In the genomic region with DNA sequence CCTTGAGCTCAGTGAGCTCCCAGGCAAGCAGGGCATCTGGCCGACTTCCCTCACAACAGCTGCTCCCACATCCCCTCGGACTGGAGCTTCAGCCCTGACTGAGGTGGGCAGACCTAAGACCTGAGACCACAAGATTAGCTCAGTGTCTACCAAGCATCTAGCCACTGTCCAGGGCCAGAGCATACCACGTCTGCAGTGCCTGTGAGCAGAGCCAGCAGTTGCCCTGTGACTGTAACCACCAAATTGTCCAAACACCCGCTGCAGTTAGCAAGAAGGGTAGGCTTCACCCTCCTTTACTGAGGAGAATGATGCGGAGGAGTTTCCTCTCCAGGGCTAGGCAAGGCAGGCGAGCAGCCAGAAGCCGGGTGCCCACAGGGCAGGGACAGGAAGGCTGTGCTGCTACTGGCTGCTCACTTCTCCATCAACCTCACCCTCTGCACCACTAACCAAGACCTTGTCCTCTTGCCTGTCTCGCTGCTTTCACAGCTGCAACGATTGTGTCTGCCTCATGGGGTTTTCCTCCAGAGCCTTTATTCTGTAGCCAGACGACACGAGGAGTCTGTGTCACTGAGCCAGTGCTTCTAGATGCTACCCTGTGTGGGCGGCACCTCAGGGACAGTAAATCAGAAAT, we compare ENCODE assay signal across 8 cellular contexts. TPM values are rescaled to one million over a fixed set of nuclear protein-coding genes. Genes with fewer than 3 reads are reported as not detected.
DNase-seq lines count a peak whose midpoint lies in the region; ATAC-seq and TF ChIP-seq lines count a peak whose summit lies in the region.

No MANE protein-coding gene starts in this region.

- DNase-seq in AML-193 (lab: John Stamatoyannopoulos, UW) (peak; percentile 82 to 86), NB4 (ENCODE audit: low read depth) (peak; percentile 96), natural killer cell (no peak), NCI-H526 treated with DMSO at 0.1 percent for 48 hours (lab: John Stamatoyannopoulos, UW) (no peak), SHP77 treated with DMSO at 0.1 percent for 48 hours (lab: John Stamatoyannopoulos, UW) (no peak), colonic mucosa (no peak)
- peak; percentile 76 for DNase-seq in activated effector memory CD4-positive, alpha-beta T cell treated with anti-CD3 and anti-CD28 coated beads, Interleukin-2, amount 50 U/mL, for 16 hours

- H3K4me3 Mint-ChIP-seq in natural killer cell: no peak overlapping the region

- H3K4me1 ChIP-seq in colonic mucosa: no peaks in the 10 kb centered on the region

- H3K4me1 Mint-ChIP-seq in natural killer cell: peaks cover 23 to 26% of the 10 kb centered on the region in 2 donors

- TF ChIP-seq CTCF in NB4 (IDR thresholded peaks at IDR 0.05; ENCODE audit: low read depth, low read length) (no peak), natural killer cell (IDR thresholded peaks at IDR 0.05) (no peak), colonic mucosa (IDR thresholded peaks at IDR 0.05) (no peak)

- peaks cover 24% of the 10 kb centered on the region for H3K36me3 ChIP-seq in colonic mucosa

- H3K4me3 ChIP-seq in NB4 (ENCODE audit: low read depth, low read length) (no peak overlapping the region), colonic mucosa (no peak overlapping the region)

- no peak for TF ChIP-seq POLR2A in NB4 (IDR thresholded peaks at IDR 0.05; ENCODE audit: extremely low read depth, insufficient read length)

- peak; percentile 75 to 86 (median 81) for ATAC-seq in natural killer cell
- no peak for ATAC-seq in GM18861 (IDR thresholded peaks at IDR 0.05; ENCODE audit: unreplicated experiment)

- peaks cover 8% of the 10 kb centered on the region for H3K36me3 Mint-ChIP-seq in natural killer cell

- H3K27me3 Mint-ChIP-seq in natural killer cell (ENCODE audit: low read depth in 2 of 2): peaks cover 0 to 1% of the 10 kb centered on the region in 2 donors

- H3K9ac ChIP-seq in colonic mucosa (ENCODE audit: low read depth in 2 of 2, low read length in 2 of 2): no peak overlapping the region

- no peaks in the 10 kb centered on the region for H3K27me3 ChIP-seq in colonic mucosa

- H3K9me3 ChIP-seq in colonic mucosa: no peaks in the 10 kb centered on the region

- peak overlapping the region; percentile 83 for H3K27ac Mint-ChIP-seq in natural killer cell

- intact Hi-C loops in natural killer cell (cut with micrococcal nuclease): loop anchor here (10.0 kb wide), 1 partner anchor 535 kb away; no protein-coding TSS in a partner anchor
- intact Hi-C loops in colonic mucosa (cut with DNase I): no loop called here

- H3K27ac ChIP-seq in colonic mucosa: no peak overlapping the region

- no peaks in the 10 kb centered on the region for H3K9me3 Mint-ChIP-seq in natural killer cell

RNA-seq across cellular contexts. Expression of a gene that starts 53.9 kb away (rescaled TPM):
- total RNA-seq in natural killer cell: 10 to 100 TPM; 46.5 to 77.0 (median 50.4) TPM
- 10 to 100 TPM; 22.1 to 40.1 TPM for total RNA-seq in colonic mucosa

Comparison
In these comparisons a context has a peak if more than half of its experiments do, and no peak if none do; other contexts are left out.
1. DNase-seq: peak in AML-193 (2 of 2), NB4 (single experiment) and activated effector memory CD4-positive, alpha-beta T cell treated with anti-CD3 and anti-CD28 coated beads, Interleukin-2, amount 50 U/mL, for 16 hours (single experiment); none in natural killer cell (single experiment), NCI-H526 treated with DMSO at 0.1 percent for 48 hours (single experiment), SHP77 treated with DMSO at 0.1 percent for 48 hours (single experiment) and colonic mucosa (single experiment).